Comparison of ENCODE assay signal across 8 cellular contexts in genomic region chr19:58346961-58347929, GRCh38. TPM values are rescaled to one million over a fixed set of nuclear protein-coding genes. Genes with fewer than 3 reads are reported as not detected.
DNase-seq lines count a peak whose midpoint lies in the region; ATAC-seq, FAIRE-seq and TF ChIP-seq lines count a peak whose summit lies in the region.

No MANE protein-coding gene starts in this region.

- H3K4me1 Mint-ChIP-seq in activated naive CD8-positive, alpha-beta T cell treated with anti-CD3 and anti-CD28 coated beads for 36 hours, result peaks cover 29% of the 10 kb centered on the region

- H3K4me3 Mint-ChIP-seq in activated naive CD8-positive, alpha-beta T cell treated with anti-CD3 and anti-CD28 coated beads for 36 hours, result peak overlapping the region; percentile 97

- H3K4me2 ChIP-seq in DND-41 (ENCODE audit: insufficient read depth, low read length), result peak overlapping the region; percentile 99

- H3K9me3 ChIP-seq in DND-41 (ENCODE audit: insufficient read depth, low read length, severe bottlenecking), result no peaks in the 10 kb centered on the region
- H3K9me3 ChIP-seq in heart right ventricle, result no peaks in the 10 kb centered on the region

- no peaks in the 10 kb centered on the region for H3K27me3 Mint-ChIP-seq in activated naive CD8-positive, alpha-beta T cell treated with anti-CD3 and anti-CD28 coated beads for 36 hours

- peak overlapping the region; percentile 100 for H3K4me3 ChIP-seq in DND-41 (ENCODE audit: low read depth in 1 of 2, low read length in 2 of 2)
- H3K4me3 ChIP-seq in heart right ventricle, result peak overlapping the region; percentile 30 to 75 (median 57)

- no peaks in the 10 kb centered on the region for H3K9me3 Mint-ChIP-seq in activated naive CD8-positive, alpha-beta T cell treated with anti-CD3 and anti-CD28 coated beads for 36 hours

- intact Hi-C loops in heart right ventricle (cut with DNase I) (no loop called here), posterior vena cava (cut with DNase I) (no loop called here)

- DNase-seq in DND-41 (peak; percentile 86), KG1 (lab: John Stamatoyannopoulos, UW) (peak; percentile 59), SK-N-DZ (ENCODE audit: low spot score) (peak; percentile 62), heart right ventricle (peak; percentile 26 to 61), posterior vena cava (ENCODE audit: low spot score) (peak; percentile 90), urothelium cell line (ENCODE audit: low spot score) (peak; percentile 93)
- peak; percentile 80 for DNase-seq in activated naive CD8-positive, alpha-beta T cell treated with anti-CD3 and anti-CD28 coated beads for 36 hours

- no peaks in the 10 kb centered on the region for H3K27me3 ChIP-seq in DND-41 (ENCODE audit: insufficient read depth, low read length, poor library complexity)
- peaks cover 1 to 80% (median 57%) of the 10 kb centered on the region in 7 donors for H3K27me3 ChIP-seq in heart right ventricle

- peak overlapping the region; percentile 84 for H3K9ac ChIP-seq in DND-41 (ENCODE audit: low read depth, low read length)

- 2% methylated on average over 73 to 82 of the region's 82 CpGs for WGBS in heart right ventricle, 2 donors

- TF ChIP-seq CTCF in DND-41 (IDR thresholded peaks at IDR 0.05; ENCODE audit: borderline replicate concordance, extremely low read depth, low read length, poor library complexity, severe bottlenecking), result no peak
- TF ChIP-seq CTCF in heart right ventricle (IDR thresholded peaks at IDR 0.05), result no peak

- peaks cover 5% of the 10 kb centered on the region for H4K20me1 ChIP-seq in DND-41 (ENCODE audit: insufficient read depth, low read length)

- H3K79me2 ChIP-seq in DND-41 (ENCODE audit: insufficient read depth, low read length), result peaks cover 35% of the 10 kb centered on the region

- peaks cover 15% of the 10 kb centered on the region for H3K36me3 ChIP-seq in DND-41 (ENCODE audit: insufficient read depth, low read length)
- H3K36me3 ChIP-seq in heart right ventricle, result peaks cover 0 to 4% (median 0%) of the 10 kb centered on the region in 9 donors

- peak overlapping the region; percentile 90 for H3K27ac Mint-ChIP-seq in activated naive CD8-positive, alpha-beta T cell treated with anti-CD3 and anti-CD28 coated beads for 36 hours

- H3K36me3 Mint-ChIP-seq in activated naive CD8-positive, alpha-beta T cell treated with anti-CD3 and anti-CD28 coated beads for 36 hours, result peaks cover 31% of the 10 kb centered on the region

- H3K27ac ChIP-seq in DND-41 (ENCODE audit: low read length) (peak overlapping the region; percentile 80), heart right ventricle (peak overlapping the region in 9 of 10 donors; percentile 42 to 81 (median 61))

- peak; percentile 85 for ATAC-seq in DND-41 (ENCODE audit: insufficient read depth, low read depth)
- peak; percentile 91 for ATAC-seq in GM21529 (IDR thresholded peaks at IDR 0.05; ENCODE audit: unreplicated experiment)
- ATAC-seq in heart right ventricle, result peak; percentile 87 to 97 (median 90)

- peaks cover 40% of the 10 kb centered on the region for H3K4me1 ChIP-seq in DND-41 (ENCODE audit: insufficient read depth, low read length)
- peaks cover 4 to 32% (median 18%) of the 10 kb centered on the region in 9 donors for H3K4me1 ChIP-seq in heart right ventricle

- peak; percentile 17 for FAIRE-seq in urothelium cell line (lab: Jason Lieb, UNC)

- H2AFZ ChIP-seq in DND-41 (ENCODE audit: low read depth, low read length), result peak overlapping the region; percentile 99

RNA-seq across cellular contexts. Expression of gene A1BG, which starts 6.0 kb away (rescaled TPM):
- polyA plus RNA-seq in SK-N-DZ (2014; cell fraction: cytosol; rRNA removed), result 31.4 and 35.2 TPM in 2 replicates
- 33.5 and 55.0 TPM in 2 replicates for polyA plus RNA-seq in SK-N-DZ (2014; cell fraction: nucleus; rRNA removed)
- 10 to 100 TPM; 18.7 to 23.2 TPM for total RNA-seq in activated naive CD8-positive, alpha-beta T cell treated with anti-CD3 and anti-CD28 coated beads for 36 hours
- total RNA-seq in heart right ventricle (1 to 10 TPM in 9 of 10 donors, under 1 TPM in 1; 0.80 to 5.5 (median 2.0) TPM), posterior vena cava (10 to 100 TPM; 11.7 to 17.5 TPM)
- 1 to 10 TPM; 9.6 TPM for polyA plus RNA-seq in heart right ventricle

RNA-seq across cellular contexts. Expression of gene ZNF497, which starts 15.3 kb away (rescaled TPM):
- 1.2 and 1.5 TPM in 2 replicates for polyA plus RNA-seq in SK-N-DZ (2014; cell fraction: cytosol; rRNA removed)
- 3.8 and 6.7 TPM in 2 replicates for polyA plus RNA-seq in SK-N-DZ (2014; cell fraction: nucleus; rRNA removed)
- total RNA-seq in activated naive CD8-positive, alpha-beta T cell treated with anti-CD3 and anti-CD28 coated beads for 36 hours, result 1 to 10 TPM; 1.5 to 1.7 TPM
- total RNA-seq in heart right ventricle (under 1 TPM in 9 of 10 donors, not detected in 1; 0.14 to 0.73 (median 0.30) TPM), posterior vena cava (under 1 TPM; 0.14 to 0.69 TPM)
- under 1 TPM; 0.22 to 0.33 TPM for polyA plus RNA-seq in heart right ventricle

RNA-seq across cellular contexts. Expression of gene ZSCAN22, which starts 20.5 kb away (rescaled TPM):
- 2.0 and 2.4 TPM in 2 replicates for polyA plus RNA-seq in SK-N-DZ (2014; cell fraction: cytosol; rRNA removed)
- polyA plus RNA-seq in SK-N-DZ (2014; cell fraction: nucleus; rRNA removed), result 0.96 and 1.1 TPM in 2 replicates
- total RNA-seq in activated naive CD8-positive, alpha-beta T cell treated with anti-CD3 and anti-CD28 coated beads for 36 hours, result 1 to 10 TPM; 2.8 to 3.2 TPM
- 1 to 10 TPM; 1.2 to 2.1 (median 1.4) TPM for total RNA-seq in heart right ventricle
- polyA plus RNA-seq in heart right ventricle, result under 1 TPM; 0.80 to 0.87 TPM
- total RNA-seq in posterior vena cava, result 1 to 10 TPM; 2.5 to 2.6 TPM

RNA-seq across cellular contexts. Expression of gene ZNF837, which starts 33.6 kb away (rescaled TPM):
- polyA plus RNA-seq in SK-N-DZ (2014; cell fraction: cytosol; rRNA removed), result 2.4 and 4.2 TPM in 2 replicates
- polyA plus RNA-seq in SK-N-DZ (2014; cell fraction: nucleus; rRNA removed), result 1.7 and 5.6 TPM in 2 replicates
- 1 to 10 TPM; 2.0 to 2.1 TPM for total RNA-seq in activated naive CD8-positive, alpha-beta T cell treated with anti-CD3 and anti-CD28 coated beads for 36 hours
- total RNA-seq in heart right ventricle (under 1 TPM; 0.11 to 0.90 (median 0.41) TPM), posterior vena cava (1 to 10 TPM in 1 of 2 donors, under 1 TPM in 1; 0.86 to 1.0 TPM)
- under 1 TPM; 0.36 to 0.88 TPM for polyA plus RNA-seq in heart right ventricle

RNA-seq across cellular contexts. Expression of gene RPS5, which starts 39.8 kb away (rescaled TPM):
- polyA plus RNA-seq in SK-N-DZ (2014; cell fraction: cytosol; rRNA removed), result 2,519 and 3,162 TPM in 2 replicates
- 1,307 and 1,926 TPM in 2 replicates for polyA plus RNA-seq in SK-N-DZ (2014; cell fraction: nucleus; rRNA removed)
- 1,000 to 10,000 TPM; 1,717 to 1,777 TPM for total RNA-seq in activated naive CD8-positive, alpha-beta T cell treated with anti-CD3 and anti-CD28 coated beads for 36 hours
- 100 to 1,000 TPM; 360 to 610 (median 413) TPM for total RNA-seq in heart right ventricle
- 1,000 to 10,000 TPM in 1 of 2 donors, 100 to 1,000 TPM in 1; 430 to 2,053 TPM for polyA plus RNA-seq in heart right ventricle
- 100 to 1,000 TPM; 714 to 768 TPM for total RNA-seq in posterior vena cava

Comparison
In these comparisons a context has a peak if more than half of its experiments do, and no peak if none do; other contexts are left out.
1. Peak in every context shown above with its lines: DNase-seq, ATAC-seq, H3K4me3 ChIP-seq and H3K27ac ChIP-seq.